1 cellular context compared by ENCODE assay signal in the genomic region with DNA sequence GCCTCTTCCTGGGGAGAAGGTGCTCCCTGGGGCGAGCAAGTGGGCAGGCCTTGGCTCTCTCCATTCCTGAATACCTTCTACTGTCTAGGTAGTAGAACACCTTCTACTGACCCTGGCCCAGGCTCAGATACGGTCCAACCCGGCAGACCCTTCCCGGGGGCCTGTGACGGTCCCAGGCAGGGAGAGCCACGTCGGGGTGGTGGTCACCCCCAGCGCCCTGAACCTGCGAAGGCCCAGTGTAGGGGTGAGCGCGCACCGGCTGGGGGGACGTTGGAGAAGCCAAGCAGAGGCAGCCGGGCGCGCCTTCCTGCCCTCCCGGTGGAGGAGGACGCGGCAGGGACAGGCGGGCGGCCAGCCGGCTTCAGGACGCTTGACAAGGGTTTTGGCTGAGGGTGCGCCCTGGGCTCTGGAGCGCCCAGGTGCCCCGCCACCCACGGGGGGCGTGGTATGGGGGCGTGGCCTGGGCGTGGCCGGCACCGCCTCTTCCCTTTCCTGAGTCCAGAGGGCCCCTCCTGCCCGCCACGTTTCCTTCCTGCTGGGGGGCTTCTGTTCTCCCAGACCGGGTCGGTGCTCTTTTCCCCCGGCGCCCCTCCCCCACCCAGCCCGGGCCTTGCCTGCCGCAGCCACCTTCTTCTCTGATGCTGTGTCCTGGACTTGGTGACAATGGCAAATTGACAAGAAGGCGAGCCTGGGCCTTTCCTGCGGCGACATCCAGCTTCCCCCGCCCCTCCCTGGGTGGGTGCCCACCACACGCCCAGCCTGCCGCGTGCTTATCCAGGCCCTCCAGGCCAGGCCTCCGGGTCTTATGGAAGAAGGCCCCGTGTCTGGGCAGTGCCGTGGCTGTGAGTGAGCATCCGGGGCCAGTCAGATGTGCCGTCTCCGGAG.
TF ChIP-seq lines count a peak whose summit lies in the region.

No MANE protein-coding gene starts in this region.

TF ChIP-seq in WTC11, 78 proteins besides CTCF, POLR2A, EP300 and RAD21 (continued from another document):
- no peak for TF ChIP-seq PREB (CRISPR knock-in tag; IDR thresholded peaks at IDR 0.05; ENCODE audit: borderline replicate concordance)
- TF ChIP-seq, protein P1, sequence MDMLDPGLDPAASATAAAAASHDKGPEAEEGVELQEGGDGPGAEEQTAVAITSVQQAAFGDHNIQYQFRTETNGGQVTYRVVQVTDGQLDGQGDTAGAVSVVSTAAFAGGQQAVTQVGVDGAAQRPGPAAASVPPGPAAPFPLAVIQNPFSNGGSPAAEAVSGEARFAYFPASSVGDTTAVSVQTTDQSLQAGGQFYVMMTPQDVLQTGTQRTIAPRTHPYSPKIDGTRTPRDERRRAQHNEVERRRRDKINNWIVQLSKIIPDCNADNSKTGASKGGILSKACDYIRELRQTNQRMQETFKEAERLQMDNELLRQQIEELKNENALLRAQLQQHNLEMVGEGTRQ (CRISPR knock-in tag; IDR thresholded peaks at IDR 0.05) = peak; percentile 17; the same call in 1 of the 2 replicates
- no peak for TF ChIP-seq JAZF1 (CRISPR knock-in tag; IDR thresholded peaks at IDR 0.05)
- no peak for TF ChIP-seq IRF2 (CRISPR knock-in tag; IDR thresholded peaks at IDR 0.05; ENCODE audit: borderline replicate concordance, low read depth)
- TF ChIP-seq GABPB1 (CRISPR knock-in tag; IDR thresholded peaks at IDR 0.05) = no peak
